ENCODE assay signal across 11 cellular contexts in the genomic region with DNA sequence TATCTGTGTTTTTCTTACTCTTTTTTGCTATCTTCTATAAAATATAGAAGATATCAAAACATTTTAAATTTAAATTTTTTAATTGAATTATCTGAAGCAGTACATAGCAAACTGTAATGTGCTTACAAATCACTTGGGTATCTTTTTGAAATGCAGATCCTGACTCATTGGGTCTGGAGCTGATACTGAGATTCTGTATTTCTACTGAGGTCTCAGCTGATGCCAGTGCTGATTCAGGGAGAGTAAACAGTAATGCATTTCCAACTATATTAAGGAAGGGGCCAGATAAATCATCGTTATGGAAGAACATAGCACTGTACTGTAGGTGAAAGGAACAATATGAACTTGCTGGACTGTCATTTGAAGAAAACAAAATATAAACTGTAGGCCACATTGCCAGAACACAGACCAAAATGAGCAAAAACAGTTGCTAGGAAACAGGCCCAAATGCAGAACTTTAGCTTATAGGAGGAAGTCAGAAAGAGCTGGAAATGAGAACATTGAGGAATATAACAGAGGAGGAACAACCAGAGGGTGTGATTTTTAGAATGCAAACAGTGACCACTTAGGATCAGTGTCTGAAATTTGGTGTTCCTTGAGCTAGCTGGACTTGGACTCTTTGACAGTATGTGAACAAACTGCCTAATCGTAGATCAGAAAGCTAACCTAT. TPM values are rescaled to one million over a fixed set of nuclear protein-coding genes. Genes with fewer than 3 reads are reported as not detected.
DNase-seq lines count a peak whose midpoint lies in the region; ATAC-seq and TF ChIP-seq lines count a peak whose summit lies in the region.
"Had no signal": no experiment of that assay in that cellular context is flagged by ENCODE, and none has a peak within 500 bp of the region (broad histone marks: within the 10 kb centered on the region; RNA-seq: fewer than 3 reads in every experiment).

No MANE protein-coding gene starts in this region.

- intact Hi-C loops in prostate gland (cut with DNase I): loop anchor here (10.0 kb wide), 1 partner anchor 191 kb away; no protein-coding TSS in a partner anchor

- H3K27ac Mint-ChIP-seq in WTC11: peak overlapping the region; percentile 52; the same call in 1 of the 2 replicates
- no peak overlapping the region for H3K27ac Mint-ChIP-seq in stimulated activated naive B cell treated with anti-CD40 and anti-IgM and Interleukin-4, amounts not matched to agents 10 μg/mL and 1 μg/mL and 100 μg/mL, for 72 hours

- no peaks in the 10 kb centered on the region for H3K27me3 ChIP-seq in prostate gland (replicated peaks; ENCODE audit: insufficient read depth)

- POLR2A ChIA-PET in WTC11 (lab: Charles Lee): no interaction called here

- no peak for ATAC-seq in WTC11
- ATAC-seq in GM19467 (IDR thresholded peaks at IDR 0.05; ENCODE audit: unreplicated experiment): no peak
- no peak for ATAC-seq in stimulated activated naive B cell treated with anti-CD40 and anti-IgM and Interleukin-4, amounts not matched to agents 10 μg/mL and 1 μg/mL and 100 μg/mL, for 72 hours (replicated peaks)
- ATAC-seq: lower lobe of right lung had no signal

- CTCF ChIA-PET in WTC11 (lab: Charles Lee): interaction anchor here (1.0 kb wide), 1 partner anchor 183 kb away, joined by 5 read pairs; no protein-coding TSS in a partner anchor

- no peaks in the 10 kb centered on the region for H3K9me3 ChIP-seq in prostate gland
- H3K9me3 ChIP-seq: lower lobe of right lung had no signal

- no peak for TF ChIP-seq CTCF in WTC11 (IDR thresholded peaks at IDR 0.05)
- TF ChIP-seq CTCF in fibroblast of mammary gland (conservative IDR thresholded peaks at IDR 0.05; ENCODE audit: control insufficient read depth, insufficient read depth, low read depth, low read length): no peak
- no peak for TF ChIP-seq CTCF in prostate gland (IDR thresholded peaks at IDR 0.05)

- TF ChIP-seq POLR2A in prostate gland (IDR thresholded peaks at IDR 0.05): no peak

- H3K27ac ChIP-seq in prostate gland: no peak overlapping the region
- H3K27ac ChIP-seq: lower lobe of right lung had no signal

- peaks cover 30% of the 10 kb centered on the region for H3K4me1 Mint-ChIP-seq in WTC11
- H3K4me1 Mint-ChIP-seq in stimulated activated naive B cell treated with anti-CD40 and anti-IgM and Interleukin-4, amounts not matched to agents 10 μg/mL and 1 μg/mL and 100 μg/mL, for 72 hours: peaks cover 14 to 37% of the 10 kb centered on the region in 2 donors

- H3K4me3 Mint-ChIP-seq in WTC11: no peak overlapping the region
- peak overlapping the region in 1 of 2 donors; percentile 43 for H3K4me3 Mint-ChIP-seq in stimulated activated naive B cell treated with anti-CD40 and anti-IgM and Interleukin-4, amounts not matched to agents 10 μg/mL and 1 μg/mL and 100 μg/mL, for 72 hours

- H3K9me3 Mint-ChIP-seq in WTC11: no peaks in the 10 kb centered on the region
- H3K9me3 Mint-ChIP-seq in stimulated activated naive B cell treated with anti-CD40 and anti-IgM and Interleukin-4, amounts not matched to agents 10 μg/mL and 1 μg/mL and 100 μg/mL, for 72 hours: no peaks in the 10 kb centered on the region

- H3K36me3 ChIP-seq in prostate gland: no peaks in the 10 kb centered on the region

- 47% methylated on average over 2 of the region's 2 CpGs for WGBS in prostate gland

- peaks cover 6% of the 10 kb centered on the region; the same call in 1 of the 2 replicates for H3K36me3 Mint-ChIP-seq in WTC11
- peaks cover 7 to 18% of the 10 kb centered on the region in 2 donors for H3K36me3 Mint-ChIP-seq in stimulated activated naive B cell treated with anti-CD40 and anti-IgM and Interleukin-4, amounts not matched to agents 10 μg/mL and 1 μg/mL and 100 μg/mL, for 72 hours

- no peaks in the 10 kb centered on the region for H3K4me1 ChIP-seq in prostate gland (replicated peaks)

- DNase-seq in Ammon's horn (ENCODE audit: low spot score) (peak; percentile 21), HCEC 1CT (peak; percentile 5), WTC11 (ENCODE audit: low spot score) (no peak), fibroblast of mammary gland (ENCODE audit: low read depth) (peak; percentile 60), glomerular visceral epithelial cell (ENCODE audit: extremely low spot score) (no peak), prostate gland (ENCODE audit: low spot score) (no peak)
- DNase-seq in stimulated activated naive B cell treated with anti-CD40 and anti-IgM and Interleukin-4, amounts not matched to agents 10 μg/mL and 1 μg/mL and 100 μg/mL, for 72 hours: no peak
- DNase-seq: GOT3, lower lobe of right lung, SW 1271 had no signal

- H3K4me3 ChIP-seq in fibroblast of mammary gland (ENCODE audit: control insufficient read depth, low read depth, low read length): no peak overlapping the region
- H3K4me3 ChIP-seq in prostate gland: no peak overlapping the region
- H3K4me3 ChIP-seq: lower lobe of right lung had no signal

- H3K27me3 Mint-ChIP-seq in WTC11 (ENCODE audit: low read depth): peaks cover 5% of the 10 kb centered on the region
- no peaks in the 10 kb centered on the region for H3K27me3 Mint-ChIP-seq in stimulated activated naive B cell treated with anti-CD40 and anti-IgM and Interleukin-4, amounts not matched to agents 10 μg/mL and 1 μg/mL and 100 μg/mL, for 72 hours

TF ChIP-seq in WTC11, 78 proteins besides CTCF, POLR2A, EP300 and RAD21:
- no peak for TF ChIP-seq ARID4B (CRISPR knock-in tag; IDR thresholded peaks at IDR 0.05; ENCODE audit: borderline replicate concordance)

RNA-seq across cellular contexts. Expression of gene ARL14EP, which starts 3.3 kb away (rescaled TPM):
- 15.3 to 19.9 TPM (median 15.8 TPM) in 3 replicates for total RNA-seq in WTC11 (2021)
- total RNA-seq in prostate gland: 10 to 100 TPM; 26.0 to 27.9 TPM

Comparison
In these comparisons a context has a peak if more than half of its experiments do, and no peak if none do; other contexts are left out.
1. DNase-seq: peak in Ammon's horn (single experiment), HCEC 1CT (single experiment) and fibroblast of mammary gland (single experiment); none in WTC11 (single experiment), glomerular visceral epithelial cell (single experiment), stimulated activated naive B cell treated with anti-CD40 and anti-IgM and Interleukin-4, amounts not matched to agents 10 μg/mL and 1 μg/mL and 100 μg/mL, for 72 hours (single experiment) and prostate gland (single experiment).